Comparison of ENCODE assay signal across 8 cellular contexts in genomic region chr13:41459754-41460111, GRCh38. TPM values are rescaled to one million over a fixed set of nuclear protein-coding genes. Genes with fewer than 3 reads are reported as not detected.
A peak's percentile ranks its signal among the peaks of the same experiment; 100 is the strongest.
DNase-seq lines count a peak whose midpoint lies in the region; ATAC-seq, FAIRE-seq and TF ChIP-seq lines count a peak whose summit lies in the region.

No MANE protein-coding gene starts in this region.

- H4K20me1 ChIP-seq in mammary epithelial cell (ENCODE audit: insufficient read depth, low read length) (no peaks in the 10 kb centered on the region), astrocyte (ENCODE audit: insufficient read depth, low read length) (no peaks in the 10 kb centered on the region)

- no peaks in the 10 kb centered on the region for H3K27me3 Mint-ChIP-seq in MCF 10A (ENCODE audit: insufficient read depth, unreplicated experiment)
- H3K27me3 Mint-ChIP-seq in astrocyte (ENCODE audit: low read depth, unreplicated experiment): peaks cover 41% of the 10 kb centered on the region

- H3K27ac ChIP-seq in mammary epithelial cell (ENCODE audit: insufficient read depth, low read depth, low read length): no peak overlapping the region
- H3K27ac ChIP-seq in astrocyte (ENCODE audit: low read depth, low read length): no peak overlapping the region
- peak overlapping the region in 1 of 2 donors; percentile 64 for H3K27ac ChIP-seq in lung (ENCODE audit: low read depth in 1 of 2, low read length in 1 of 2)
- peak overlapping the region; percentile 73 for H3K27ac ChIP-seq in thymus (ENCODE audit: low read depth)

- dilution Hi-C loops in mammary epithelial cell (cut with HindIII; ENCODE audit: low sequenced_read_pairs): loop anchor here (5.0 kb wide), 1 partner anchor 68 kb away; no protein-coding TSS in a partner anchor

- H3K27ac Mint-ChIP-seq in MCF 10A (ENCODE audit: low read depth, unreplicated experiment) (peak overlapping the region; percentile 31), astrocyte (ENCODE audit: unreplicated experiment) (no peak overlapping the region)

- CTCF ChIA-PET in MCF 10A (lab: Yijun Ruan, JAX) (interaction anchor here (0.6 to 3.2 kb wide), 10 partner anchors 9 to 581 kb away, joined by 3 to 20 read pairs (median 3); no protein-coding TSS in a partner anchor), mammary epithelial cell (lab: Charles Lee; ENCODE audit: low non-redundant PET) (interaction anchor here (1.6 kb wide), 1 partner anchor 193 kb away, joined by 25 read pairs; no protein-coding TSS in a partner anchor)

- H3K27me3 ChIP-seq in mammary epithelial cell (ENCODE audit: insufficient read depth, low read length) (no peaks in the 10 kb centered on the region), astrocyte (ENCODE audit: insufficient read depth, low read length) (peaks cover 26% of the 10 kb centered on the region), lung (ENCODE audit: control insufficient read depth, insufficient read depth) (no peaks in the 10 kb centered on the region), thymus (ENCODE audit: control insufficient read depth, insufficient read depth) (peaks cover 11% of the 10 kb centered on the region)

- intact Hi-C loops in MCF 10A (cut with micrococcal nuclease): loop anchor here (1.0 kb wide), 1 partner anchor 193 kb away; no protein-coding TSS in a partner anchor
- intact Hi-C loops in mammary epithelial cell (cut with micrococcal nuclease): loop anchor here (1.0 to 10.0 kb wide), 4 partner anchors 103 to 655 kb away; no protein-coding TSS in a partner anchor

- TF ChIP-seq CTCF in MCF 10A (IDR thresholded peaks at IDR 0.05; ENCODE audit: unreplicated experiment): no peak
- no peak for TF ChIP-seq CTCF in mammary epithelial cell (conservative IDR thresholded peaks at IDR 0.05 in 1 of 2, IDR thresholded peaks at IDR 0.05 in 1 of 2; ENCODE audit: extremely low read depth in 1 of 2, insufficient read depth in 1 of 2, low read depth in 1 of 2, low read length in 2 of 2)
- no peak for TF ChIP-seq CTCF in astrocyte (IDR thresholded peaks at IDR 0.05; ENCODE audit: insufficient read depth, low read depth, low read length)
- TF ChIP-seq CTCF in lung (IDR thresholded peaks at IDR 0.05; ENCODE audit: control extremely low read depth, extremely low read depth): no peak
- TF ChIP-seq CTCF in GM13977 (IDR thresholded peaks at IDR 0.05; ENCODE audit: extremely low read depth, insufficient read depth, missing control alignments): no peak

- in situ Hi-C loops in mammary epithelial cell (cut with MboI; ENCODE audit: low sequenced_read_pairs in 2 of 2) (no loop called here), GM13977 (cut with MboI; ENCODE audit: low pct_unique_long_range_greater_than_20kb, low sequenced_read_pairs, unreplicated experiment) (no loop called here)

- H3K4me3 Mint-ChIP-seq in MCF 10A (ENCODE audit: unreplicated experiment) (peak overlapping the region; percentile 67), astrocyte (ENCODE audit: unreplicated experiment) (no peak overlapping the region)

- H2AFZ ChIP-seq in mammary epithelial cell (ENCODE audit: low read depth, low read length) (no peak overlapping the region), astrocyte (ENCODE audit: low read depth, low read length) (no peak overlapping the region)

- FAIRE-seq in astrocyte (lab: Jason Lieb, UNC): peak; percentile 13

- H3K4me1 Mint-ChIP-seq in MCF 10A (ENCODE audit: insufficient read depth, unreplicated experiment) (peaks cover 16% of the 10 kb centered on the region), astrocyte (ENCODE audit: low read depth, unreplicated experiment) (peaks cover 2% of the 10 kb centered on the region)

- DNase-seq in MCF 10A (ENCODE audit: unreplicated experiment) (no peak), mammary epithelial cell (no peak), astrocyte (ENCODE audit: low read depth) (no peak), lung (ENCODE audit: low spot score) (no peak), GM13977 (ENCODE audit: low spot score) (no peak), NCI-H526 treated with DMSO at 0.1 percent for 48 hours (lab: John Stamatoyannopoulos, UW) (no peak)

- no TSS peak for BruUV-seq in MCF 10A (replicated peaks; lab: Mats Ljungman, UMichigan)
- BruUV-seq in mammary epithelial cell (replicated peaks; lab: Mats Ljungman, UMichigan): no TSS peak

- H3K4me1 ChIP-seq in mammary epithelial cell (ENCODE audit: insufficient read depth, low read length): peaks cover 22% of the 10 kb centered on the region
- H3K4me1 ChIP-seq in astrocyte (ENCODE audit: insufficient read depth, low read length): peaks cover 24% of the 10 kb centered on the region
- H3K4me1 ChIP-seq in lung (ENCODE audit: control insufficient read depth in 2 of 2, insufficient read depth in 2 of 2, low read length in 2 of 2): peaks cover 0 to 19% of the 10 kb centered on the region in 2 donors
- peaks cover 43% of the 10 kb centered on the region for H3K4me1 ChIP-seq in thymus (ENCODE audit: control insufficient read depth, insufficient read depth, low read length)

- H3K9me3 ChIP-seq in mammary epithelial cell (replicated peaks; ENCODE audit: insufficient read depth, low read length) (no peaks in the 10 kb centered on the region), astrocyte (ENCODE audit: insufficient read depth, low read depth, low read length) (no peaks in the 10 kb centered on the region), lung (ENCODE audit: control insufficient read depth in 2 of 2, insufficient read depth in 1 of 2, low read length in 1 of 2) (peaks cover 0 to 3% of the 10 kb centered on the region in 2 donors), thymus (ENCODE audit: control insufficient read depth) (no peaks in the 10 kb centered on the region)

- POLR2A ChIA-PET in MCF 10A (lab: Yijun Ruan, JAX): interaction anchor here (1.0 kb wide), 1 partner anchor 100 kb away, joined by 3 read pairs; no protein-coding TSS in a partner anchor

- WGBS in mammary epithelial cell (ENCODE audit: low coverage, missing lambda C conversion rate): 95% methylated on average over 4 of the region's 4 CpGs
- WGBS in lung, 2 donors: 57 to 77% methylated on average over 4 of the region's 4 CpGs
- WGBS in thymus: 86% methylated on average over 4 of the region's 4 CpGs

- ATAC-seq in lung (ENCODE audit: insufficient read depth, low FRiP score): no peak
- no peak for ATAC-seq in HG03439 (IDR thresholded peaks at IDR 0.05; ENCODE audit: unreplicated experiment)

- H3K9ac ChIP-seq in mammary epithelial cell (ENCODE audit: insufficient read depth, low read length) (no peak overlapping the region), astrocyte (ENCODE audit: low read length) (no peak overlapping the region)

- H3K4me2 ChIP-seq in mammary epithelial cell (ENCODE audit: insufficient read depth, low read depth, low read length): no peak overlapping the region
- H3K4me2 ChIP-seq in astrocyte (ENCODE audit: low read length): no peak overlapping the region

- H3K36me3 Mint-ChIP-seq in MCF 10A (ENCODE audit: insufficient read depth, unreplicated experiment): no peaks in the 10 kb centered on the region
- H3K36me3 Mint-ChIP-seq in astrocyte (ENCODE audit: low read depth, unreplicated experiment): no peaks in the 10 kb centered on the region

- H3K79me2 ChIP-seq in mammary epithelial cell (ENCODE audit: insufficient read depth, low read length) (no peaks in the 10 kb centered on the region), astrocyte (ENCODE audit: insufficient read depth, low read length) (no peaks in the 10 kb centered on the region)

- H3K4me3 ChIP-seq in mammary epithelial cell (replicated peaks in 1 of 3; ENCODE audit: insufficient read depth in 1 of 3, low read depth in 2 of 3, low read length in 3 of 3): no peak overlapping the region
- H3K4me3 ChIP-seq in astrocyte (ENCODE audit: insufficient read depth, low read depth, low read length): no peak overlapping the region
- peak overlapping the region; percentile 49 for H3K4me3 ChIP-seq in lung
- H3K4me3 ChIP-seq in thymus (ENCODE audit: low read length): peak overlapping the region; percentile 71

- H3K36me3 ChIP-seq in mammary epithelial cell (ENCODE audit: insufficient read depth, low read length) (no peaks in the 10 kb centered on the region), astrocyte (ENCODE audit: insufficient read depth, low read length) (no peaks in the 10 kb centered on the region), lung (ENCODE audit: control insufficient read depth in 2 of 2, insufficient read depth in 2 of 2, low read length in 2 of 2) (peaks cover 0 to 11% of the 10 kb centered on the region in 2 donors), thymus (ENCODE audit: control insufficient read depth, insufficient read depth) (no peaks in the 10 kb centered on the region)

- H3K9me3 Mint-ChIP-seq in MCF 10A (ENCODE audit: unreplicated experiment) (no peaks in the 10 kb centered on the region), astrocyte (ENCODE audit: unreplicated experiment) (peaks cover 2% of the 10 kb centered on the region)

RNA-seq across cellular contexts. Expression of gene RGCC, which starts 2.4 kb away (rescaled TPM):
- 2.9 and 3.7 TPM in 2 replicates for total RNA-seq in MCF 10A (2022)
- total RNA-seq in mammary epithelial cell: 1 to 10 TPM; 1.4 to 8.0 TPM
- 3.7 TPM for polyA plus RNA-seq in mammary epithelial cell
- not detected for polyA minus RNA-seq in mammary epithelial cell
- total RNA-seq in astrocyte: 0.82 and 1.2 TPM in 2 replicates
- total RNA-seq in lung: 100 to 1,000 TPM; 309 to 359 TPM
- 100 to 1,000 TPM; 167 to 275 TPM for polyA plus RNA-seq in lung
- 50.1 TPM for polyA plus RNA-seq in thymus

Comparison
In these comparisons a context has a peak if more than half of its experiments do, and no peak if none do; other contexts are left out.
1. H3K4me3 ChIP-seq: peak in lung (single experiment) and thymus (single experiment); none in mammary epithelial cell (0 of 3) and astrocyte (single experiment).
2. RNA of gene RGCC, which starts 2.4 kb away (total RNA-seq): 309 to 359 TPM in lung; 1.4 to 8.0 TPM in mammary epithelial cell, 2.9 to 3.7 TPM in MCF 10A and 0.82 to 1.2 TPM in astrocyte; every median in the first group is over 10 times any median in the second.